Comparison of ENCODE assay signal across 10 cellular contexts in genomic region chr6:40957616-40958492, GRCh38.
DNase-seq lines count a peak whose midpoint lies in the region; ATAC-seq and TF ChIP-seq lines count a peak whose summit lies in the region.
"Had no signal": no experiment of that assay in that cellular context is flagged by ENCODE, and none has a peak within 500 bp of the region (broad histone marks: within the 10 kb centered on the region; RNA-seq: fewer than 3 reads in every experiment).

No MANE protein-coding gene starts in this region.

- no peak overlapping the region for H3K9ac ChIP-seq in smooth muscle cell (ENCODE audit: low read depth)

- H3K4me2 ChIP-seq in smooth muscle cell = peak overlapping the region; percentile 19

- H3K4me1 ChIP-seq in RWPE2 (ENCODE audit: insufficient read depth, poor library complexity, severe bottlenecking) (peaks cover 36% of the 10 kb centered on the region), smooth muscle cell (ENCODE audit: low read depth) (no peaks in the 10 kb centered on the region)

- 78% methylated on average over 4 of the region's 4 CpGs for WGBS in smooth muscle cell (ENCODE audit: low lambda C conversion rate)

- no peak overlapping the region for H3K4me3 ChIP-seq in RWPE2 (ENCODE audit: severe bottlenecking)
- no peak overlapping the region for H3K4me3 ChIP-seq in fibroblast of pulmonary artery (replicated peaks; ENCODE audit: low read depth, low read length)
- H3K4me3 ChIP-seq in smooth muscle cell = no peak overlapping the region
- H3K4me3 ChIP-seq: esophagus squamous epithelium had no signal

- H3K27me3 ChIP-seq in RWPE2 (ENCODE audit: insufficient read depth, poor library complexity, severe bottlenecking) (no peaks in the 10 kb centered on the region), smooth muscle cell (ENCODE audit: low read depth) (no peaks in the 10 kb centered on the region)
- H3K27me3 ChIP-seq: esophagus squamous epithelium had no signal

- H3K9me3 ChIP-seq in RWPE2 (ENCODE audit: severe bottlenecking) (no peaks in the 10 kb centered on the region), smooth muscle cell (replicated peaks; ENCODE audit: low read depth) (no peaks in the 10 kb centered on the region)
- H3K9me3 ChIP-seq: esophagus squamous epithelium had no signal

- no peak for TF ChIP-seq CTCF in RWPE2 (IDR thresholded peaks at IDR 0.05; ENCODE audit: poor library complexity, severe bottlenecking)
- TF ChIP-seq CTCF in fibroblast of pulmonary artery (IDR thresholded peaks at IDR 0.05; ENCODE audit: low read length, missing control alignments) = no peak
- TF ChIP-seq CTCF in smooth muscle cell (IDR thresholded peaks at IDR 0.05; ENCODE audit: borderline replicate concordance, insufficient read depth, poor library complexity, severe bottlenecking) = no peak

- ATAC-seq in RWPE2 (ENCODE audit: low read depth) (peak; percentile 73), GM18870 (IDR thresholded peaks at IDR 0.05; ENCODE audit: unreplicated experiment) (no peak), GM21526 (IDR thresholded peaks at IDR 0.05; ENCODE audit: low FRiP score, unreplicated experiment) (no peak)
- ATAC-seq: left cardiac atrium had no signal

- H3K36me3 ChIP-seq in RWPE2 (ENCODE audit: low read depth) = no peaks in the 10 kb centered on the region
- H3K36me3 ChIP-seq in smooth muscle cell (ENCODE audit: low read depth) = no peaks in the 10 kb centered on the region
- H3K36me3 ChIP-seq: esophagus squamous epithelium had no signal

- H4K20me1 ChIP-seq in smooth muscle cell (ENCODE audit: low read depth) = no peaks in the 10 kb centered on the region

- DNase-seq in GM04504 (ENCODE audit: low read depth) (peak; percentile 80), RWPE2 (ENCODE audit: low spot score) (no peak), fibroblast of pulmonary artery (ENCODE audit: low read depth) (peak; percentile 72), smooth muscle cell (lab: John Stamatoyannopoulos, UW; ENCODE audit: unreplicated experiment) (no peak), NCI-H1930 (lab: John Stamatoyannopoulos, UW) (no peak)
- DNase-seq: esophagus squamous epithelium, left cardiac atrium, RPMI8226 had no signal

- no peaks in the 10 kb centered on the region for H3K79me2 ChIP-seq in smooth muscle cell (ENCODE audit: low read depth)

- H3F3A ChIP-seq in smooth muscle cell (ENCODE audit: low read depth) = peaks cover 9% of the 10 kb centered on the region

- peak overlapping the region; percentile 90 for H3K27ac ChIP-seq in RWPE2 (ENCODE audit: poor library complexity, severe bottlenecking)
- H3K27ac ChIP-seq in smooth muscle cell (ENCODE audit: low read depth) = peak overlapping the region; percentile 27
- H3K27ac ChIP-seq: esophagus squamous epithelium had no signal

- no peak overlapping the region for H2AFZ ChIP-seq in smooth muscle cell (ENCODE audit: low read depth)

Comparison
In these comparisons a context has a peak if more than half of its experiments do, and no peak if none do; other contexts are left out.
1. DNase-seq: peak in GM04504 (single experiment) and fibroblast of pulmonary artery (single experiment); none in RWPE2 (single experiment), smooth muscle cell (single experiment) and NCI-H1930 (0 of 2).